Comparison of ENCODE assay signal across 13 cellular contexts in genomic region chr21:31397515-31397926, GRCh38. TPM values are rescaled to one million over a fixed set of nuclear protein-coding genes. Genes with fewer than 3 reads are reported as not detected.
DNase-seq lines count a peak whose midpoint lies in the region; ATAC-seq lines count a peak whose summit lies in the region.
"Had no signal": no experiment of that assay in that cellular context is flagged by ENCODE, and none has a peak within 500 bp of the region (broad histone marks: within the 10 kb centered on the region; RNA-seq: fewer than 3 reads in every experiment).

No MANE protein-coding gene starts in this region.

- no peak for ATAC-seq in natural killer cell treated with Interleukin-12 subunit alpha and Interleukin-12 subunit beta and Interleukin-15 and Interleukin-18, amount 100 ng/mL, for 72 hours
- no peak for ATAC-seq in HG02870 (IDR thresholded peaks at IDR 0.05; ENCODE audit: unreplicated experiment)
- ATAC-seq: Panc1 had no signal

- H3K4me1 Mint-ChIP-seq in natural killer cell treated with Interleukin-12 subunit alpha and Interleukin-12 subunit beta and Interleukin-15 and Interleukin-18, amount 100 ng/mL, for 72 hours (ENCODE audit: low read depth in 2 of 2), result peaks cover 0 to 8% of the 10 kb centered on the region in 2 donors

- H3K4me1 ChIP-seq in ACC112 (ENCODE audit: control insufficient read depth, insufficient read depth, low read length, unreplicated experiment), result no peaks in the 10 kb centered on the region
- H3K4me1 ChIP-seq: upper lobe of left lung had no signal

- no peak overlapping the region for H3K27ac ChIP-seq in ACC112 (ENCODE audit: low read depth, low read length)
- H3K27ac ChIP-seq: epithelial cell of prostate, neutrophil, upper lobe of left lung had no signal

- no peak overlapping the region for H3K4me3 ChIP-seq in ACC112 (ENCODE audit: low read depth, low read length)
- H3K4me3 ChIP-seq: upper lobe of left lung had no signal

- no peak overlapping the region for H3K27ac Mint-ChIP-seq in natural killer cell treated with Interleukin-12 subunit alpha and Interleukin-12 subunit beta and Interleukin-15 and Interleukin-18, amount 100 ng/mL, for 72 hours

- H3K36me3 ChIP-seq in ACC112 (ENCODE audit: insufficient read depth, low read length), result no peaks in the 10 kb centered on the region
- H3K36me3 ChIP-seq: neutrophil, upper lobe of left lung had no signal

- no peaks in the 10 kb centered on the region for H3K36me3 Mint-ChIP-seq in natural killer cell treated with Interleukin-12 subunit alpha and Interleukin-12 subunit beta and Interleukin-15 and Interleukin-18, amount 100 ng/mL, for 72 hours

- peak overlapping the region; percentile 43 for H2AFZ ChIP-seq in ACC112 (ENCODE audit: low read length, unreplicated experiment)

- H3K9me3 Mint-ChIP-seq in natural killer cell treated with Interleukin-12 subunit alpha and Interleukin-12 subunit beta and Interleukin-15 and Interleukin-18, amount 100 ng/mL, for 72 hours, result no peaks in the 10 kb centered on the region

- no peaks in the 10 kb centered on the region for H3K79me2 ChIP-seq in ACC112 (ENCODE audit: control insufficient read depth, insufficient read depth, low read length, unreplicated experiment)

- DNase-seq in Daoy (ENCODE audit: low read depth) (peak; percentile 42), OCI-M1 (lab: John Stamatoyannopoulos, UW) (peak; percentile 19), hippocampal formation (lab: John Stamatoyannopoulos, UW) (peak; percentile 61 to 70), AG08396 (ENCODE audit: low spot score) (no peak), NCI-H345 treated with DMSO at 0.1 percent for 48 hours (lab: John Stamatoyannopoulos, UW; ENCODE audit: unreplicated experiment) (no peak)
- no peak for DNase-seq in natural killer cell treated with Interleukin-12 subunit alpha and Interleukin-12 subunit beta and Interleukin-15 and Interleukin-18, amount 100 ng/mL, for 72 hours (ENCODE audit: low spot score)
- DNase-seq: IMR-90, upper lobe of left lung had no signal

- no peaks in the 10 kb centered on the region for H3K27me3 Mint-ChIP-seq in natural killer cell treated with Interleukin-12 subunit alpha and Interleukin-12 subunit beta and Interleukin-15 and Interleukin-18, amount 100 ng/mL, for 72 hours

- no peak overlapping the region for H3K4me3 Mint-ChIP-seq in natural killer cell treated with Interleukin-12 subunit alpha and Interleukin-12 subunit beta and Interleukin-15 and Interleukin-18, amount 100 ng/mL, for 72 hours

- no peaks in the 10 kb centered on the region for H3K27me3 ChIP-seq in ACC112 (ENCODE audit: insufficient read depth, low read length)
- H3K27me3 ChIP-seq: neutrophil, upper lobe of left lung had no signal

RNA-seq across cellular contexts. Expression of gene TIAM1, which starts 53.5 kb away (rescaled TPM):
- total RNA-seq in Daoy (2014; rRNA removed; shearing (Covaris generic)), result 17.8 and 19.9 TPM in 2 replicates
- total RNA-seq in natural killer cell treated with Interleukin-12 subunit alpha and Interleukin-12 subunit beta and Interleukin-15 and Interleukin-18, amount 100 ng/mL, for 72 hours, result 100 to 1,000 TPM in 1 of 2 donors, 10 to 100 TPM in 1; 57.4 to 125 TPM

Comparison
In these comparisons a context has a peak if more than half of its experiments do, and no peak if none do; other contexts are left out.
1. DNase-seq: peak in Daoy (single experiment), OCI-M1 (single experiment) and hippocampal formation (2 of 2); none in AG08396 (single experiment), natural killer cell treated with Interleukin-12 subunit alpha and Interleukin-12 subunit beta and Interleukin-15 and Interleukin-18, amount 100 ng/mL, for 72 hours (single experiment) and NCI-H345 treated with DMSO at 0.1 percent for 48 hours (single experiment).